Comparison of ENCODE assay signal across 21 cellular contexts in the genomic region with DNA sequence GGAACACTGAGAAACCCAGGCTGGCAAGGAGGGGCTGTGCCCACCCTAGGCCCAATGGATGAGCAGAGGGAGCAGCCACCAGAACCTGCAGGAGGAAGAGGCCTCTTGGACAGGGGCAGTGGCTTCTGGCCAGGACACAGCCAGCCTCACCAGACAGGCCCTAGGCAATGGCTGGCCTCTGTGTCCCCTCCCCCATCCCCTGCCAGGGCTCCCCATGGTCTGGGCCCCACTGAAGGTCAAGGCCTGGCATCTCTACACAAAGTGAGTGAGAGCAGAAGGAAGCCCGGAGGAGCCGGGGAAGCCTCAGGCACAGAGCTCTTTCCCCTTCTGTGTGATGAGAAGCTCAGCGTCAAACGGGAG. TPM values are rescaled to one million over a fixed set of nuclear protein-coding genes. Genes with fewer than 3 reads are reported as not detected.
DNase-seq lines count a peak whose midpoint lies in the region; ATAC-seq and TF ChIP-seq lines count a peak whose summit lies in the region.
"Had no signal": no experiment of that assay in that cellular context is flagged by ENCODE, and none has a peak within 500 bp of the region (broad histone marks: within the 10 kb centered on the region; RNA-seq: fewer than 3 reads in every experiment).

No MANE protein-coding gene starts in this region.

- H3K36me3 Mint-ChIP-seq in naive thymus-derived CD4-positive, alpha-beta T cell = no peaks in the 10 kb centered on the region

- H3K4me1 Mint-ChIP-seq in naive thymus-derived CD4-positive, alpha-beta T cell = peaks cover 0 to 7% (median 5%) of the 10 kb centered on the region in 7 donors

- no peaks in the 10 kb centered on the region for H3K9me2 ChIP-seq in GM23248 (ENCODE audit: insufficient read depth)
- H3K9me2 ChIP-seq in Karpas-422 (replicated peaks; ENCODE audit: insufficient read depth, low read length) = no peaks in the 10 kb centered on the region

- intact Hi-C loops in spleen (cut with DNase I; ENCODE audit: low total_unique reads) = loop anchor here (2.0 to 10.0 kb wide), 2 partner anchors 60 to 418 kb away; no protein-coding TSS in a partner anchor
- intact Hi-C loops in naive thymus-derived CD4-positive, alpha-beta T cell (cut with micrococcal nuclease) = loop anchor here (1.0 to 10.0 kb wide), 9 partner anchors 30 to 1805 kb away; no protein-coding TSS in a partner anchor

- H3K56ac ChIP-seq in mesendoderm (ENCODE audit: low read length) = peak overlapping the region; percentile 56

- H3K4me3 ChIP-seq in GM23248 = no peak overlapping the region
- no peak overlapping the region for H3K4me3 ChIP-seq in mesendoderm (ENCODE audit: low read length)
- H3K4me3 ChIP-seq in spleen = no peak overlapping the region
- H3K4me3 ChIP-seq in naive thymus-derived CD4-positive, alpha-beta T cell (ENCODE audit: low read length) = no peak overlapping the region
- no peak overlapping the region for H3K4me3 ChIP-seq in Karpas-422 (ENCODE audit: low read length)

- no peak for TF ChIP-seq POLR2A in spleen (IDR thresholded peaks at IDR 0.05)

- H2BK5ac ChIP-seq in mesendoderm (ENCODE audit: low read length) = no peak overlapping the region

- H2AFZ ChIP-seq in GM23248 (peak overlapping the region; percentile 82), Karpas-422 (ENCODE audit: low read length) (no peak overlapping the region)

- no peak for DNase-seq in GM23248
- DNase-seq in mesendoderm = no peak
- peak; percentile 51 for DNase-seq in spleen
- no peak for DNase-seq in naive thymus-derived CD4-positive, alpha-beta T cell
- DNase-seq in Karpas-422 = no peak
- DNase-seq: activated CD4-positive, alpha-beta T cell treated with anti-CD3 and anti-CD28 coated beads for 1 hour; activated naive CD4-positive, alpha-beta T cell treated with anti-CD3 and anti-CD28 coated beads, Interleukin-2, amount 50 U/mL, for 16 hours; activated T-cell treated with anti-CD3 and anti-CD28 coated beads, Interleukin-2, amount 50 U/mL, for 4 hours; Caco-2; effector memory CD4-positive, alpha-beta T cell; HCEC 1CT; Kasumi-1; SW 1271 had no signal

- ATAC-seq in SK-N-SH treated with all-trans-retinoic acid at 6 μM for 48 hours (peak; percentile 6; the same call in 2 of the 3 replicates), HG03159 (IDR thresholded peaks at IDR 0.05; ENCODE audit: unreplicated experiment) (no peak)
- no peak for ATAC-seq in naive thymus-derived CD4-positive, alpha-beta T cell

- WGBS in GM23248 (ENCODE audit: low coverage in 1 of 2, low lambda C conversion rate in 2 of 2, missing lambda C conversion rate in 2 of 2), 2 experiments = 79 to 83% methylated on average over 4 of the region's 4 CpGs
- no CpG with 5 or more reads among the region's 4 CpGs for WGBS in mesendoderm (ENCODE audit: extremely low coverage, insufficient coverage, low lambda C conversion rate)
- WGBS in spleen, 5 donors = 76 to 92% (median 83%) methylated on average over 4 of the region's 4 CpGs

- H3K79me1 ChIP-seq in mesendoderm (ENCODE audit: low read length) = no peaks in the 10 kb centered on the region

- no peak overlapping the region for H3K27ac Mint-ChIP-seq in naive thymus-derived CD4-positive, alpha-beta T cell

- TF ChIP-seq CTCF in spleen (IDR thresholded peaks at IDR 0.05 in 8 of 11, conservative IDR thresholded peaks at IDR 0.05 in 3 of 11) = no peak

- H3K18ac ChIP-seq in mesendoderm (ENCODE audit: low read length) = no peak overlapping the region

- H3K36me3 ChIP-seq in GM23248 (ENCODE audit: low read depth) (no peaks in the 10 kb centered on the region), mesendoderm (ENCODE audit: control insufficient read depth, insufficient read depth, low read length) (peaks cover 2% of the 10 kb centered on the region), spleen (no peaks in the 10 kb centered on the region), Karpas-422 (ENCODE audit: insufficient read depth, low read length) (no peaks in the 10 kb centered on the region)
- H3K36me3 ChIP-seq in naive thymus-derived CD4-positive, alpha-beta T cell (ENCODE audit: control insufficient read depth in 2 of 3, insufficient read depth in 3 of 3, low read length in 3 of 3) = no peaks in the 10 kb centered on the region
- H3K36me3 ChIP-seq: esophagus muscularis mucosa had no signal

- no peak overlapping the region for H2BK120ac ChIP-seq in mesendoderm (ENCODE audit: low read depth, low read length)

- no peak overlapping the region for H3K27ac ChIP-seq in GM23248
- H3K27ac ChIP-seq in mesendoderm (ENCODE audit: low read depth, low read length) = peak overlapping the region; percentile 7
- H3K27ac ChIP-seq in spleen = no peak overlapping the region
- H3K27ac ChIP-seq in naive thymus-derived CD4-positive, alpha-beta T cell (ENCODE audit: low read depth, low read length) = no peak overlapping the region
- H3K27ac ChIP-seq in Karpas-422 (ENCODE audit: low read length) = no peak overlapping the region
- H3K27ac ChIP-seq: esophagus muscularis mucosa had no signal

- H4K8ac ChIP-seq in mesendoderm (ENCODE audit: low read depth, low read length) = no peak overlapping the region

- no peak overlapping the region for H3K4me3 Mint-ChIP-seq in naive thymus-derived CD4-positive, alpha-beta T cell
- H3K4me3 Mint-ChIP-seq: activated T-cell treated with anti-CD3 and anti-CD28 coated beads, Interleukin-2, amount 50 U/mL, for 4 hours had no signal

- H3K9ac ChIP-seq in GM23248 = 0 out of 2 replicates have a peak overlapping the region, but pooled peaks have one; percentile 62
- H3K9ac ChIP-seq in mesendoderm (ENCODE audit: low read length) = peak overlapping the region; percentile 19
- H3K9ac ChIP-seq in Karpas-422 (ENCODE audit: low read length) = no peak overlapping the region

- peaks cover 0 to 6% (median 0%) of the 10 kb centered on the region in 5 donors for H3K27me3 Mint-ChIP-seq in naive thymus-derived CD4-positive, alpha-beta T cell

- no peak overlapping the region for H2AK5ac ChIP-seq in mesendoderm (ENCODE audit: low read length)

- in situ Hi-C loops in GM23248 (cut with MboI) = loop anchor here (25.0 kb wide), 1 partner anchor 410 kb away; no protein-coding TSS in a partner anchor

- no peak overlapping the region for H3K23ac ChIP-seq in mesendoderm (ENCODE audit: low read length)

- CTCF ChIA-PET in naive thymus-derived CD4-positive, alpha-beta T cell (lab: Charles Lee) = interaction anchor here (0.8 to 4.6 kb wide), 11 partner anchors 11 to 418 kb away, joined by 3 to 61 read pairs (median 6); partner anchors contain the start of gene RAB17

- no peak overlapping the region for H3K4ac ChIP-seq in mesendoderm (ENCODE audit: low read depth, low read length)

- no peaks in the 10 kb centered on the region for H3F3A ChIP-seq in GM23248 (ENCODE audit: insufficient read depth)

- H3K4me2 ChIP-seq in GM23248 (ENCODE audit: unreplicated experiment) (no peak overlapping the region), mesendoderm (ENCODE audit: low read length) (no peak overlapping the region), Karpas-422 (ENCODE audit: low read depth, low read length, poor library complexity, severe bottlenecking) (no peak overlapping the region)

- H3K79me2 ChIP-seq in GM23248 (ENCODE audit: insufficient read depth) (no peaks in the 10 kb centered on the region), mesendoderm (ENCODE audit: control insufficient read depth, insufficient read depth, low read length) (no peaks in the 10 kb centered on the region), Karpas-422 (ENCODE audit: low read length) (no peaks in the 10 kb centered on the region)

- H3K4me1 ChIP-seq in GM23248 (ENCODE audit: insufficient read depth) = peaks cover 6% of the 10 kb centered on the region
- H3K4me1 ChIP-seq in mesendoderm (ENCODE audit: control insufficient read depth, low read depth, low read length) = no peaks in the 10 kb centered on the region
- H3K4me1 ChIP-seq in spleen = peaks cover 0 to 10% (median 7%) of the 10 kb centered on the region in 6 donors
- no peaks in the 10 kb centered on the region for H3K4me1 ChIP-seq in naive thymus-derived CD4-positive, alpha-beta T cell (ENCODE audit: control insufficient read depth in 2 of 2, insufficient read depth in 2 of 2, low read length in 2 of 2)
- no peaks in the 10 kb centered on the region for H3K4me1 ChIP-seq in Karpas-422 (ENCODE audit: low read length)
- H3K4me1 ChIP-seq: Caco-2 had no signal

- POLR2A ChIA-PET in naive thymus-derived CD4-positive, alpha-beta T cell (lab: Charles Lee) = no interaction called here

- H3K9me3 ChIP-seq in GM23248 (ENCODE audit: low read depth) (no peaks in the 10 kb centered on the region), spleen (no peaks in the 10 kb centered on the region), Karpas-422 (ENCODE audit: low read length) (no peaks in the 10 kb centered on the region)
- H3K9me3 ChIP-seq in naive thymus-derived CD4-positive, alpha-beta T cell (ENCODE audit: control insufficient read depth in 2 of 3, low read length in 3 of 3) = no peaks in the 10 kb centered on the region
- H3K9me3 ChIP-seq: Caco-2, esophagus muscularis mucosa had no signal

- H4K20me1 ChIP-seq in GM23248 (ENCODE audit: insufficient read depth) = no peaks in the 10 kb centered on the region
- H4K20me1 ChIP-seq in Karpas-422 (ENCODE audit: insufficient read depth, low read depth, low read length) = no peaks in the 10 kb centered on the region

- no peak overlapping the region for H4K5ac ChIP-seq in mesendoderm (ENCODE audit: low read length)

- no peak overlapping the region for H2BK15ac ChIP-seq in mesendoderm (replicated peaks; ENCODE audit: low read depth)

- H3K27me3 ChIP-seq in GM23248 (replicated peaks; ENCODE audit: insufficient read depth) = no peaks in the 10 kb centered on the region
- no peaks in the 10 kb centered on the region for H3K27me3 ChIP-seq in mesendoderm (ENCODE audit: insufficient read depth, low read length, poor library complexity)
- peaks cover 0 to 41% (median 5%) of the 10 kb centered on the region in 7 donors for H3K27me3 ChIP-seq in spleen (replicated peaks in 1 of 7)
- H3K27me3 ChIP-seq in naive thymus-derived CD4-positive, alpha-beta T cell (ENCODE audit: control insufficient read depth in 2 of 2, insufficient read depth in 2 of 2, low read length in 2 of 2) = no peaks in the 10 kb centered on the region
- H3K27me3 ChIP-seq in Karpas-422 (ENCODE audit: low read length) = no peaks in the 10 kb centered on the region
- H3K27me3 ChIP-seq: esophagus muscularis mucosa had no signal

- peaks cover 0 to 2% (median 0%) of the 10 kb centered on the region in 11 donors for H3K9me3 Mint-ChIP-seq in naive thymus-derived CD4-positive, alpha-beta T cell
- H3K9me3 Mint-ChIP-seq: activated T-cell treated with anti-CD3 and anti-CD28 coated beads, Interleukin-2, amount 50 U/mL, for 4 hours had no signal

RNA-seq across cellular contexts. Expression of gene PRLH, which starts 6.3 kb away (rescaled TPM):
- not detected in 2 replicates for total RNA-seq in GM23248 (2014; rRNA removed; shearing (Covaris generic))
- polyA plus RNA-seq in GM23248 (2016; fragmentation: Nextera tagmentation; extraction: Ambion mirVana) (not detected in 2 replicates), spleen (not detected)
- polyA plus RNA-seq in mesendoderm (2013, experiment 1 of 2) = not detected
- not detected for polyA plus RNA-seq in mesendoderm (2013, experiment 2 of 2)
- total RNA-seq in spleen = not detected
- total RNA-seq in naive thymus-derived CD4-positive, alpha-beta T cell = not detected
- not detected for polyA plus RNA-seq in naive thymus-derived CD4-positive, alpha-beta T cell
- total RNA-seq in Karpas-422 (2014; rRNA removed; shearing (Covaris generic); ENCODE audit: low replicate concordance) = not detected in 2 replicates
- total RNA-seq: activated T-cell treated with anti-CD3 and anti-CD28 coated beads, Interleukin-2, amount 50 U/mL, for 4 hours; Caco-2; cerebellum; esophagus muscularis mucosa; glomerular endothelial cell; HT-29; renal cortical epithelial cell had no signal
- polyA plus RNA-seq: neural cell had no signal

RNA-seq across cellular contexts. Expression of gene RAB17, which starts 17.8 kb away (rescaled TPM):
- total RNA-seq in GM23248 (2014; rRNA removed; shearing (Covaris generic)) = 0.76 and 1.7 TPM in 2 replicates
- 0.34 TPM in 1 of 2 replicates, not detected in the other for polyA plus RNA-seq in GM23248 (2016; fragmentation: Nextera tagmentation; extraction: Ambion mirVana)
- 111 TPM for polyA plus RNA-seq in mesendoderm (2013, experiment 1 of 2)
- 108 TPM for polyA plus RNA-seq in mesendoderm (2013, experiment 2 of 2)
- total RNA-seq in spleen = 1 to 10 TPM in 3 of 7 donors, under 1 TPM in 1, not detected in 3; 0.46 to 2.2 (median 1.3) TPM
- under 1 TPM; 0.24 to 0.67 (median 0.57) TPM for polyA plus RNA-seq in spleen
- total RNA-seq in naive thymus-derived CD4-positive, alpha-beta T cell = not detected
- not detected for polyA plus RNA-seq in naive thymus-derived CD4-positive, alpha-beta T cell
- 1.3 and 2.9 TPM in 2 replicates for total RNA-seq in Karpas-422 (2014; rRNA removed; shearing (Covaris generic); ENCODE audit: low replicate concordance)
- polyA plus RNA-seq: neural cell had no signal

RNA-seq across cellular contexts. Expression of gene LRRFIP1, which starts 54.7 kb away (rescaled TPM):
- total RNA-seq in GM23248 (2014; rRNA removed; shearing (Covaris generic)) = 56.8 and 84.4 TPM in 2 replicates
- polyA plus RNA-seq in GM23248 (2016; fragmentation: Nextera tagmentation; extraction: Ambion mirVana) = 149 and 159 TPM in 2 replicates
- 86.5 TPM for polyA plus RNA-seq in mesendoderm (2013, experiment 1 of 2)
- 91.0 TPM for polyA plus RNA-seq in mesendoderm (2013, experiment 2 of 2)
- 100 to 1,000 TPM; 110 to 164 (median 144) TPM for total RNA-seq in spleen
- 10 to 100 TPM; 40.4 to 46.3 (median 44.4) TPM for polyA plus RNA-seq in spleen
- total RNA-seq in naive thymus-derived CD4-positive, alpha-beta T cell = 100 to 1,000 TPM in 4 of 5 experiments, 10 to 100 TPM in 1; 96.3 to 257 (median 114) TPM
- 10 to 100 TPM; 82.2 to 94.0 TPM for polyA plus RNA-seq in naive thymus-derived CD4-positive, alpha-beta T cell
- total RNA-seq in Karpas-422 (2014; rRNA removed; shearing (Covaris generic); ENCODE audit: low replicate concordance) = 29.9 and 30.7 TPM in 2 replicates
